Comparison of ENCODE assay signal across 10 cellular contexts in the genomic region with DNA sequence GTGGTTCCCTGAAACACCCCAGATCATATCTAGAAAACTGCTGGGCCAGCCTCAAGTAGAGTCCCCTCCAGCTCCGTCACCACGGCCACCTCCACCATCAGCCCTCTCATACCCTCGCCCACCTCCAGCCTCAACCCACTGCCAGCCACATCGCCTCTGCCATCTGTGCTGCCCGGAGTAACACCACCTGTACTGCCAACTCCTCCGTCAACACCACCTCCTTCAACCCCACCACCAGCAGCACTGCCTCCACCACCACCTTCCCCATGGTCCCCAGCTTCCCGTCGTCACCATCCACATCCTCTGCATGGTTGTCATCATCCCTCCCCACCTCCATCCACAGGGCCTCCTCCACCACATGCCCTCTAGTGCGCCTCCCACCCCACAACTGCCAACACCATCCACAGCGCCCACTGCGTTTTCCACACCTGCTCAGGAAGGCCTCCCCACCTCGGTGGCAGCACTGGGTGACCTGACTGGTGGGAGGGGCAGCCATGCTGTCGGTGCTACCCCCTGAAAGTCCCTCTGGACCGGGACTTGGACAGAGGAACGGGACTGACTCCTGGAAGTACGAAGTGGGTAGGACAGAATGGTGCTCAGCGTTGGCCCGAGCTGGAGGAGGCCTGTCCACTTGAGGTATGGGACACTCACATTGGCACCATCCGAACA. TPM values are rescaled to one million over a fixed set of nuclear protein-coding genes. Genes with fewer than 3 reads are reported as not detected.
DNase-seq lines count a peak whose midpoint lies in the region; ATAC-seq and TF ChIP-seq lines count a peak whose summit lies in the region.
"Had no signal": no experiment of that assay in that cellular context is flagged by ENCODE, and none has a peak within 500 bp of the region (broad histone marks: within the 10 kb centered on the region; RNA-seq: fewer than 3 reads in every experiment).

No MANE protein-coding gene starts in this region.

- H3K9ac ChIP-seq in HCT116 (ENCODE audit: low read length) (no peak overlapping the region), smooth muscle cell (ENCODE audit: low read depth) (no peak overlapping the region)

- H3K36me3 Mint-ChIP-seq in activated naive CD8-positive, alpha-beta T cell treated with anti-CD3 and anti-CD28 coated beads, Interleukin-2, amount 50 U/mL, for 24 hours (ENCODE audit: low read depth) = no peaks in the 10 kb centered on the region

- 66 to 78% (median 75%) methylated on average over 19 of the region's 19 CpGs for WGBS in spleen, 5 donors
- WGBS in smooth muscle cell (ENCODE audit: low lambda C conversion rate) = 94% methylated on average over 19 of the region's 19 CpGs

- intact Hi-C loops in HCT116 (cut with micrococcal nuclease) = no loop called here
- intact Hi-C loops in spleen (cut with DNase I; ENCODE audit: low total_unique reads) = no loop called here

- H3K27ac ChIP-seq in HCT116 (ENCODE audit: low read depth, low read length) (no peak overlapping the region; the same call in 1 of the 2 replicates), layer of hippocampus (ENCODE audit: low read depth, low read length) (peak overlapping the region; percentile 46), spleen (peak overlapping the region in 4 of 8 donors; percentile 81 to 89 (median 84)), smooth muscle cell (ENCODE audit: low read depth) (no peak overlapping the region)
- H3K27ac ChIP-seq: epithelial cell of prostate had no signal

- CTCF ChIA-PET in HCT116 (lab: Charles Lee) = no interaction called here

- POLR2A ChIA-PET in HCT116 (lab: Charles Lee) = no interaction called here

- no peaks in the 10 kb centered on the region for H3K9me2 ChIP-seq in HCT116 (ENCODE audit: insufficient read depth)

- RAD21 ChIA-PET in HCT116 (lab: Charles Lee; ENCODE audit: low non-redundant PET in 1 of 2, low total read pairs in 2 of 2, uncharacterized antibody in 2 of 2, unreplicated experiment in 2 of 2) = no interaction called here

- H3K9me3 ChIP-seq in HCT116 (ENCODE audit: control insufficient read depth in 1 of 2, insufficient read depth in 1 of 2, low read depth in 1 of 2, low read length in 2 of 2) (peaks cover 5 to 14% of the 10 kb centered on the region in 2 experiments; a peak in 2 of 4 replicates), spleen (peaks cover 10 to 26% (median 22%) of the 10 kb centered on the region in 8 donors), smooth muscle cell (replicated peaks; ENCODE audit: low read depth) (peaks cover 10% of the 10 kb centered on the region)

- TSS peak; percentile 58 for BruUV-seq in HCT116 (replicated peaks; lab: Mats Ljungman, UMichigan)

- DNase-seq in HCT116 (ENCODE audit: low read depth, low spot score) (no peak), spleen (peak; percentile 72), smooth muscle cell (lab: John Stamatoyannopoulos, UW; ENCODE audit: unreplicated experiment) (no peak), NOMO-1 treated with dmso at 0.1 percent for 144 hours (lab: John Stamatoyannopoulos, UW; ENCODE audit: unreplicated experiment) (no peak), DMS153 treated with DMSO at 0.1 percent for 48 hours (lab: John Stamatoyannopoulos, UW; ENCODE audit: unreplicated experiment) (no peak)
- no peak for DNase-seq in activated naive CD8-positive, alpha-beta T cell treated with anti-CD3 and anti-CD28 coated beads, Interleukin-2, amount 50 U/mL, for 24 hours
- DNase-seq: NCI-H1417 treated with DMSO at 0.1 percent for 48 hours had no signal

- no peak for TF ChIP-seq CTCF in HCT116 (IDR thresholded peaks at IDR 0.05 in 2 of 3, conservative IDR thresholded peaks at IDR 0.05 in 1 of 3; ENCODE audit: borderline replicate concordance in 1 of 3, insufficient read depth in 1 of 3, low read depth in 2 of 3, low read length in 2 of 3)
- TF ChIP-seq CTCF in spleen (IDR thresholded peaks at IDR 0.05 in 8 of 11, conservative IDR thresholded peaks at IDR 0.05 in 3 of 11) = no peak
- no peak for TF ChIP-seq CTCF in smooth muscle cell (IDR thresholded peaks at IDR 0.05; ENCODE audit: borderline replicate concordance, insufficient read depth, poor library complexity, severe bottlenecking)

- H3K27me3 ChIP-seq in HCT116 (ENCODE audit: insufficient read depth, low read length) (no peaks in the 10 kb centered on the region), layer of hippocampus (ENCODE audit: control insufficient read depth, insufficient read depth, low read length) (peaks cover 3% of the 10 kb centered on the region), spleen (replicated peaks in 1 of 7) (peaks cover 0 to 62% (median 13%) of the 10 kb centered on the region in 7 donors), smooth muscle cell (ENCODE audit: low read depth) (peaks cover 8% of the 10 kb centered on the region)

- H3K4me2 ChIP-seq in HCT116 (ENCODE audit: low read length) = peak overlapping the region; percentile 81
- H3K4me2 ChIP-seq in smooth muscle cell = no peak overlapping the region

- H4K20me1 ChIP-seq in HCT116 (ENCODE audit: insufficient read depth) = no peaks in the 10 kb centered on the region
- no peaks in the 10 kb centered on the region for H4K20me1 ChIP-seq in smooth muscle cell (ENCODE audit: low read depth)

- no peak overlapping the region for H3K27ac Mint-ChIP-seq in activated naive CD8-positive, alpha-beta T cell treated with anti-CD3 and anti-CD28 coated beads, Interleukin-2, amount 50 U/mL, for 24 hours

- H3K36me3 ChIP-seq in HCT116 (ENCODE audit: control insufficient read depth in 1 of 2, insufficient read depth in 2 of 2, low read length in 2 of 2) (0 out of 4 replicates have a peak, but pooled peaks cover 0 to 7% of the 10 kb centered on the region in 2 experiments), spleen (peaks cover 0 to 17% (median 8%) of the 10 kb centered on the region in 6 donors), smooth muscle cell (ENCODE audit: low read depth) (no peaks in the 10 kb centered on the region)

- peaks cover 17% of the 10 kb centered on the region for H3K27me3 Mint-ChIP-seq in activated naive CD8-positive, alpha-beta T cell treated with anti-CD3 and anti-CD28 coated beads, Interleukin-2, amount 50 U/mL, for 24 hours

- no peak for TF ChIP-seq RAD21 in HCT116 (IDR thresholded peaks at IDR 0.05; ENCODE audit: low read depth)

- H3K4me3 ChIP-seq in HCT116 (replicated peaks in 1 of 2; ENCODE audit: low read depth in 1 of 2, low read length in 2 of 2) (peak overlapping the region in 1 of 2 experiments; percentile 66; a peak in 2 of 4 replicates), spleen (peak overlapping the region in 6 of 8 donors; percentile 38 to 78 (median 52)), smooth muscle cell (no peak overlapping the region)

- H2AFZ ChIP-seq in HCT116 (ENCODE audit: low read depth, low read length, poor library complexity, severe bottlenecking) (no peak overlapping the region), smooth muscle cell (ENCODE audit: low read depth) (no peak overlapping the region)

- TF ChIP-seq POLR2A in HCT116 (IDR thresholded peaks at IDR 0.05; ENCODE audit: borderline replicate concordance, extremely low read depth, insufficient read depth, insufficient read length) (no peak), spleen (IDR thresholded peaks at IDR 0.05) (no peak)

- H3K9me3 Mint-ChIP-seq in activated naive CD8-positive, alpha-beta T cell treated with anti-CD3 and anti-CD28 coated beads, Interleukin-2, amount 50 U/mL, for 24 hours = no peaks in the 10 kb centered on the region

- peak overlapping the region; percentile 3 for H3K4me3 Mint-ChIP-seq in activated naive CD8-positive, alpha-beta T cell treated with anti-CD3 and anti-CD28 coated beads, Interleukin-2, amount 50 U/mL, for 24 hours

- H3K4me1 ChIP-seq in HCT116 (ENCODE audit: control insufficient read depth in 1 of 2, insufficient read depth in 2 of 2, low read length in 2 of 2) = peaks cover 5 to 17% of the 10 kb centered on the region in 2 experiments; a peak in 3 of 4 replicates
- peaks cover 19 to 68% (median 44%) of the 10 kb centered on the region in 6 donors for H3K4me1 ChIP-seq in spleen
- H3K4me1 ChIP-seq in smooth muscle cell (ENCODE audit: low read depth) = no peaks in the 10 kb centered on the region

- ATAC-seq in HCT116 (no peak), GM18870 (IDR thresholded peaks at IDR 0.05; ENCODE audit: unreplicated experiment) (no peak)
- no peak for ATAC-seq in activated naive CD8-positive, alpha-beta T cell treated with anti-CD3 and anti-CD28 coated beads, Interleukin-2, amount 50 U/mL, for 24 hours

- no peaks in the 10 kb centered on the region for H3F3A ChIP-seq in smooth muscle cell (ENCODE audit: low read depth)

- H3K4me1 Mint-ChIP-seq in activated naive CD8-positive, alpha-beta T cell treated with anti-CD3 and anti-CD28 coated beads, Interleukin-2, amount 50 U/mL, for 24 hours = peaks cover 9% of the 10 kb centered on the region

- H3K79me2 ChIP-seq in HCT116 (ENCODE audit: insufficient read depth, low read length) (no peaks in the 10 kb centered on the region), smooth muscle cell (ENCODE audit: low read depth) (no peaks in the 10 kb centered on the region)

TF ChIP-seq in HCT116, 20 proteins besides CTCF, POLR2A, EP300 and RAD21:
- TF ChIP-seq JUND (IDR thresholded peaks at IDR 0.05) = no peak

RNA-seq across cellular contexts. Expression of gene SNED1, which starts 1.6 kb away (rescaled TPM):
- total RNA-seq in HCT116 (2021; ENCODE audit: unreplicated experiment) (9.6 TPM), spleen (10 to 100 TPM; 41.2 to 85.3 (median 66.2) TPM), smooth muscle cell (0.36 and 0.81 TPM in 2 replicates)
- polyA plus RNA-seq in HCT116 (2012) = 3.8 and 4.3 TPM in 2 replicates
- polyA plus RNA-seq in spleen (1 to 10 TPM; 2.6 to 9.5 (median 4.6) TPM), smooth muscle cell (1.1 and 3.0 TPM in 2 replicates)
